9 cellular contexts compared by ENCODE assay signal in the genomic region with DNA sequence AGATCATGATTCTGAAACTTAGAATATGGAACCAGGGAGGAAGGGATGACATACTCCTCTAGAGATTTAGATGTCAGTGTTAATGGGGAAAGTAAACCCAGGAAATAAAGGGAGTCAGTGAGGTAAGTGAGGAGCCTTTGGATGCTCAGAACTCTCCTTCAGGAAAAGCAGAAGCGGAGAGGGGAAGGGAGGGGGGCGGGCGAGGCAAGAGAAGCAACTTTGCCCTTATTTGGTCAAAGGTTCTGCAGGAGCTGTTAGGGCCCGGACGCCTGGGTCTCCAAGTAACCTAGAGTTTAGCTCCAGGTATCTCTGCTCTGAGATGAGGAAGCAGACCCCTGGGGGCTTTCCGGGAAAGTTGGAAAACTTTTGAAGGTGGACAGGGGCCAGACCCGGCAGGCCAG. TPM values are rescaled to one million over a fixed set of nuclear protein-coding genes. Genes with fewer than 3 reads are reported as not detected.
DNase-seq lines count a peak whose midpoint lies in the region; ATAC-seq and TF ChIP-seq lines count a peak whose summit lies in the region.
"Had no signal": no experiment of that assay in that cellular context is flagged by ENCODE, and none has a peak within 500 bp of the region (broad histone marks: within the 10 kb centered on the region; RNA-seq: fewer than 3 reads in every experiment).

No MANE protein-coding gene starts in this region.

- peak overlapping the region; percentile 93 for H3K27ac ChIP-seq in AG04450 (ENCODE audit: low read depth, low read length)
- H3K27ac ChIP-seq in HL-60 (replicated peaks): peak overlapping the region; percentile 98
- peak overlapping the region; percentile 95 to 96 for H3K27ac ChIP-seq in liver (ENCODE audit: low read depth in 1 of 2, low read length in 2 of 2)
- peak overlapping the region; percentile 97 for H3K27ac ChIP-seq in upper lobe of right lung

- peaks cover 48% of the 10 kb centered on the region for H3K4me1 Mint-ChIP-seq in activated naive CD8-positive, alpha-beta T cell treated with anti-CD3 and anti-CD28 coated beads, Interleukin-2, amount 10 ng/mL, durations not matched to agents 7 days and 5 days

- no peaks in the 10 kb centered on the region for H3K27me3 Mint-ChIP-seq in activated naive CD8-positive, alpha-beta T cell treated with anti-CD3 and anti-CD28 coated beads, Interleukin-2, amount 10 ng/mL, durations not matched to agents 7 days and 5 days

- peak overlapping the region; percentile 100 for H3K27ac Mint-ChIP-seq in activated naive CD8-positive, alpha-beta T cell treated with anti-CD3 and anti-CD28 coated beads, Interleukin-2, amount 10 ng/mL, durations not matched to agents 7 days and 5 days

- TF ChIP-seq CTCF in AG04450 (IDR thresholded peaks at IDR 0.05; ENCODE audit: low read depth, low read length) (no peak), HL-60 (IDR thresholded peaks at IDR 0.05; ENCODE audit: insufficient read depth, low read length) (no peak), liver (IDR thresholded peaks at IDR 0.05; ENCODE audit: low read depth, low read length, missing input control) (no peak), upper lobe of right lung (IDR thresholded peaks at IDR 0.05) (no peak)

- H3K4me3 Mint-ChIP-seq in activated naive CD8-positive, alpha-beta T cell treated with anti-CD3 and anti-CD28 coated beads, Interleukin-2, amount 10 ng/mL, durations not matched to agents 7 days and 5 days: peak overlapping the region; percentile 100

- H3K4me3 ChIP-seq in AG04450 (ENCODE audit: low read depth, low read length): peak overlapping the region; percentile 99
- peak overlapping the region; percentile 67 for H3K4me3 ChIP-seq in HL-60 (replicated peaks; ENCODE audit: insufficient read depth, low read length)
- H3K4me3 ChIP-seq in liver (ENCODE audit: low read depth in 1 of 3, low read length in 3 of 3): peak overlapping the region; percentile 71 to 96 (median 91)
- peak overlapping the region; percentile 99 for H3K4me3 ChIP-seq in upper lobe of right lung

- 1% methylated on average over 7 of the region's 7 CpGs for WGBS in liver

- no peak for ATAC-seq in activated naive CD8-positive, alpha-beta T cell treated with anti-CD3 and anti-CD28 coated beads, Interleukin-2, amount 10 ng/mL, durations not matched to agents 7 days and 5 days (ENCODE audit: low read depth)
- ATAC-seq in upper lobe of right lung (no peak), GM21737 (IDR thresholded peaks at IDR 0.05; ENCODE audit: unreplicated experiment) (no peak), HG03432 (IDR thresholded peaks at IDR 0.05; ENCODE audit: unreplicated experiment) (no peak)

- H3K9ac ChIP-seq in liver (ENCODE audit: low read depth in 1 of 2, low read length in 2 of 2): peak overlapping the region; percentile 61 to 85

- CTCF ChIA-PET in AG04450 (lab: Charles Lee): interaction anchor here (0.6 kb wide), 1 partner anchor 115 kb away, joined by 5 read pairs; no protein-coding TSS in a partner anchor

- DNase-seq in AG04450 (ENCODE audit: low read depth, low spot score): no peak
- peak in 1 of 2 experiments; percentile 48 for DNase-seq in HL-60 (ENCODE audit: low read depth in 1 of 2, low spot score in 1 of 2)
- DNase-seq in activated naive CD8-positive, alpha-beta T cell treated with anti-CD3 and anti-CD28 coated beads, Interleukin-2, amount 10 ng/mL, durations not matched to agents 7 days and 5 days: no peak
- DNase-seq in upper lobe of right lung: no peak
- no peak for DNase-seq in NCI-H1092 (lab: John Stamatoyannopoulos, UW)

- H3K9me3 Mint-ChIP-seq in activated naive CD8-positive, alpha-beta T cell treated with anti-CD3 and anti-CD28 coated beads, Interleukin-2, amount 10 ng/mL, durations not matched to agents 7 days and 5 days: no peaks in the 10 kb centered on the region

- H3K36me3 ChIP-seq in liver (ENCODE audit: control insufficient read depth in 4 of 4, insufficient read depth in 3 of 4, low read depth in 1 of 4, low read length in 3 of 4): peaks cover 6 to 26% (median 12%) of the 10 kb centered on the region in 4 donors
- peaks cover 47% of the 10 kb centered on the region for H3K36me3 ChIP-seq in upper lobe of right lung

- H3K36me3 Mint-ChIP-seq in activated naive CD8-positive, alpha-beta T cell treated with anti-CD3 and anti-CD28 coated beads, Interleukin-2, amount 10 ng/mL, durations not matched to agents 7 days and 5 days: peaks cover 51% of the 10 kb centered on the region

- intact Hi-C loops in upper lobe of right lung (cut with DNase I): no loop called here

- POLR2A ChIA-PET in AG04450 (lab: Yijun Ruan, JAX): interaction anchor here (0.8 to 9.1 kb wide), 3 partner anchors 20 to 232 kb away, joined by 6 to 128 read pairs (median 11); a partner anchor contains a TSS
- POLR2A ChIA-PET in activated naive CD8-positive, alpha-beta T cell treated with anti-CD3 and anti-CD28 coated beads, Interleukin-2, amount 10 ng/mL, durations not matched to agents 7 days and 5 days (lab: Charles Lee): interaction anchor here (0.6 to 17.2 kb wide), 14 partner anchors 7 to 684 kb away, joined by 3 to 441 read pairs (median 6); a partner anchor contains a TSS

- TF ChIP-seq RAD21 in liver (IDR thresholded peaks at IDR 0.05): no peak

- no peaks in the 10 kb centered on the region for H3K27me3 ChIP-seq in AG04450 (ENCODE audit: control insufficient read depth, insufficient read depth, low read length)
- no peaks in the 10 kb centered on the region for H3K27me3 ChIP-seq in HL-60 (ENCODE audit: insufficient read depth, poor library complexity, severe bottlenecking)
- H3K27me3 ChIP-seq in liver (ENCODE audit: control insufficient read depth in 4 of 4, insufficient read depth in 4 of 4, low read length in 3 of 4): no peaks in the 10 kb centered on the region
- H3K27me3 ChIP-seq in upper lobe of right lung: no peaks in the 10 kb centered on the region

- H3K4me1 ChIP-seq in liver (ENCODE audit: control insufficient read depth in 4 of 4, insufficient read depth in 4 of 4, low read length in 3 of 4) (peaks cover 8 to 60% (median 46%) of the 10 kb centered on the region in 4 donors), upper lobe of right lung (peaks cover 58% of the 10 kb centered on the region)

- H3K9me3 ChIP-seq in AG04450 (ENCODE audit: control insufficient read depth, insufficient read depth, low read length) (peaks cover 3% of the 10 kb centered on the region; the same call in 1 of the 2 replicates), liver (ENCODE audit: control insufficient read depth in 4 of 4, low read length in 3 of 4) (no peaks in the 10 kb centered on the region), upper lobe of right lung (no peaks in the 10 kb centered on the region)

TF ChIP-seq in liver, 16 proteins besides CTCF, POLR2A, EP300 and RAD21 (continues in another document):
- TF ChIP-seq SP1 (IDR thresholded peaks at IDR 0.05): no peak
- TF ChIP-seq NR2F2 (IDR thresholded peaks at IDR 0.05): no peak
- TF ChIP-seq, protein P1, sequence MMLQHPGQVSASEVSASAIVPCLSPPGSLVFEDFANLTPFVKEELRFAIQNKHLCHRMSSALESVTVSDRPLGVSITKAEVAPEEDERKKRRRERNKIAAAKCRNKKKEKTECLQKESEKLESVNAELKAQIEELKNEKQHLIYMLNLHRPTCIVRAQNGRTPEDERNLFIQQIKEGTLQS (IDR thresholded peaks at IDR 0.05): no peak
- TF ChIP-seq, protein P2, sequence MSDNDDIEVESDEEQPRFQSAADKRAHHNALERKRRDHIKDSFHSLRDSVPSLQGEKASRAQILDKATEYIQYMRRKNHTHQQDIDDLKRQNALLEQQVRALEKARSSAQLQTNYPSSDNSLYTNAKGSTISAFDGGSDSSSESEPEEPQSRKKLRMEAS (IDR thresholded peaks at IDR 0.05): no peak
- TF ChIP-seq HNF4A (conservative IDR thresholded peaks at IDR 0.05): no peak
- TF ChIP-seq GABPA (IDR thresholded peaks at IDR 0.05 in 1 of 2, conservative IDR thresholded peaks at IDR 0.05 in 1 of 2): no peak
- no peak for TF ChIP-seq JUND (IDR thresholded peaks at IDR 0.05)

RNA-seq across cellular contexts. Expression of a gene that starts 1.3 kb away (rescaled TPM):
- polyA plus RNA-seq in AG04450 (2011; rRNA removed) (1,141 and 1,329 TPM in 2 replicates), liver (100 to 1,000 TPM; 568 to 592 TPM)
- polyA minus RNA-seq in AG04450 (2011; rRNA and poly(A)+ RNA removed): 784 and 887 TPM in 2 replicates
- total RNA-seq in activated naive CD8-positive, alpha-beta T cell treated with anti-CD3 and anti-CD28 coated beads, Interleukin-2, amount 10 ng/mL, durations not matched to agents 7 days and 5 days: 1,000 to 10,000 TPM; 1,712 to 1,828 TPM
- total RNA-seq in liver (100 to 1,000 TPM; 150 to 672 TPM), upper lobe of right lung (457 TPM)

RNA-seq across cellular contexts. Expression of a gene that starts 3.9 kb away (rescaled TPM):
- polyA plus RNA-seq in AG04450 (2011; rRNA removed) (2.3 and 3.2 TPM in 2 replicates), liver (100 to 1,000 TPM in 1 of 2 donors, 10 to 100 TPM in 1; 34.1 to 117 TPM)
- polyA minus RNA-seq in AG04450 (2011; rRNA and poly(A)+ RNA removed): 2.1 and 2.6 TPM in 2 replicates
- 10 to 100 TPM; 31.4 to 32.9 TPM for total RNA-seq in activated naive CD8-positive, alpha-beta T cell treated with anti-CD3 and anti-CD28 coated beads, Interleukin-2, amount 10 ng/mL, durations not matched to agents 7 days and 5 days
- total RNA-seq in liver (10 to 100 TPM; 26.3 to 27.5 TPM), upper lobe of right lung (8.6 TPM)

RNA-seq across cellular contexts. Expression of a gene that starts 6.9 kb away (rescaled TPM):
- polyA plus RNA-seq in AG04450 (2011; rRNA removed) (63.1 and 64.3 TPM in 2 replicates), liver (10 to 100 TPM; 25.4 to 72.6 TPM)
- 59.1 and 74.8 TPM in 2 replicates for polyA minus RNA-seq in AG04450 (2011; rRNA and poly(A)+ RNA removed)
- total RNA-seq in activated naive CD8-positive, alpha-beta T cell treated with anti-CD3 and anti-CD28 coated beads, Interleukin-2, amount 10 ng/mL, durations not matched to agents 7 days and 5 days: 100 to 1,000 TPM; 202 TPM
- total RNA-seq in liver (10 to 100 TPM; 15.9 to 23.4 TPM), upper lobe of right lung (92.9 TPM)

RNA-seq across cellular contexts. Expression of a gene that starts 7.2 kb away (rescaled TPM):
- polyA plus RNA-seq in AG04450 (2011; rRNA removed) (44.7 and 50.0 TPM in 2 replicates), liver (10 to 100 TPM; 51.3 to 54.1 TPM)
- polyA minus RNA-seq in AG04450 (2011; rRNA and poly(A)+ RNA removed): 33.0 and 50.2 TPM in 2 replicates
- total RNA-seq in activated naive CD8-positive, alpha-beta T cell treated with anti-CD3 and anti-CD28 coated beads, Interleukin-2, amount 10 ng/mL, durations not matched to agents 7 days and 5 days: 10 to 100 TPM; 67.6 to 78.1 TPM
- total RNA-seq in liver (10 to 100 TPM; 28.5 to 40.7 TPM), upper lobe of right lung (55.0 TPM)

RNA-seq across cellular contexts. Expression of a gene that starts 14.9 kb away (rescaled TPM):
- polyA plus RNA-seq in AG04450 (2011; rRNA removed) (not detected in 2 replicates), liver (under 1 TPM; 0.03 to 0.18 TPM)
- polyA minus RNA-seq in AG04450 (2011; rRNA and poly(A)+ RNA removed): not detected in 2 replicates
- not detected for total RNA-seq in activated naive CD8-positive, alpha-beta T cell treated with anti-CD3 and anti-CD28 coated beads, Interleukin-2, amount 10 ng/mL, durations not matched to agents 7 days and 5 days
- total RNA-seq in liver (1 to 10 TPM in 1 of 2 donors, not detected in 1; 2.3 TPM), upper lobe of right lung (0.55 TPM)
- total RNA-seq: pulmonary artery endothelial cell had no signal
